ENCODE assay signal across 10 cellular contexts in the genomic region with DNA sequence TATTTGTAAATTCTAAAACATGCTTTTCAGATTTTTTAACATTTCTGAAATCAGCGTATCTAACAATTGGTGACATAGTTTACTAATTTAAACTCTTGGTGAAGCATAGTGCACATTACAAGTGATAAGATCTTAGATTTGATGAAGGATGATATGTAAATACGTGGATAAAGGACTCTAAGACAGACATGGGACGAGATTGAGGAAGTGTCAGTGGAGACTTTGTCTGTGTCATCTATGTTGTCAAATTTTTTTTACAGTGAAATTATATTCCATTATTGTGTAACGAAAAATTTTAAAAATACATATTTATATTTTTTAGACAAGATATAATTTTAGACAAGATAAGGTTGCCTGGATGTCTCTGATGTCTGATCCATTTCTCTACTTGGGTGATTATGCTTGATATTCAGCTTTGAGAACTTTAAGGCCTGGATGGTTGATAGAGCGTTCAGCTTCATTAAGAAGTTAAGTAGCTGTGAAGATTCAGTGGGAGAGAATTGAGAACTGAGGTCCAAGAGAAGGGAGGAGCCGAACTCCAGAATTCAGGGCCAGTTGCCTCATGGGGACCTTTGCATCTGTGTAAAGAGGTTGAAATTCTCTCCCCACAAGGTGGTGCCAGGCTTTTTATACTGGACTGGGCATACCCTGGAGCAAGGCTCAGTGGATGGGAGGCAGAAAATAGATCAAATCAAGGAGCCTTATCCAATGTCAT.
A peak's percentile ranks its signal among the peaks of the same experiment; 100 is the strongest.
DNase-seq lines count a peak whose midpoint lies in the region; ATAC-seq, FAIRE-seq and TF ChIP-seq lines count a peak whose summit lies in the region.
"Had no signal": no experiment of that assay in that cellular context is flagged by ENCODE, and none has a peak within 500 bp of the region (broad histone marks: within the 10 kb centered on the region; RNA-seq: fewer than 3 reads in every experiment).

No MANE protein-coding gene starts in this region.

- H3K4me1 ChIP-seq in endothelial cell of umbilical vein (ENCODE audit: control insufficient read depth, extremely low read depth, insufficient read depth, low read length) (no peaks in the 10 kb centered on the region), osteoblast (ENCODE audit: insufficient read depth, low read length) (peaks cover 5% of the 10 kb centered on the region)

- dilution Hi-C loops in endothelial cell of umbilical vein (cut with MboI; ENCODE audit: extremely low pct_ligation_motif_present, low sequenced_read_pairs), result no loop called here

- POLR2A ChIA-PET in endothelial cell of umbilical vein (lab: Charles Lee), result no interaction called here

- TF ChIP-seq CTCF in NB4 (IDR thresholded peaks at IDR 0.05; ENCODE audit: low read depth, low read length) (no peak), endothelial cell of umbilical vein (IDR thresholded peaks at IDR 0.05; ENCODE audit: extremely low read depth in 1 of 2, insufficient read depth in 1 of 2, low read depth in 1 of 2, low read length in 2 of 2) (no peak), osteoblast (IDR thresholded peaks at IDR 0.05; ENCODE audit: extremely low read depth, low read depth, low read length) (peak; percentile 38)

- FAIRE-seq in endothelial cell of umbilical vein (lab: Jason Lieb, UNC), result peak; percentile 15
- no peak for FAIRE-seq in urothelium cell line (lab: Jason Lieb, UNC)

- H3K27ac ChIP-seq in endothelial cell of umbilical vein (ENCODE audit: insufficient read depth, low read depth, low read length) (no peak overlapping the region), osteoblast (ENCODE audit: low read depth, low read length) (no peak overlapping the region)

- no peaks in the 10 kb centered on the region for H3K9me1 ChIP-seq in endothelial cell of umbilical vein (replicated peaks; ENCODE audit: control insufficient read depth, extremely low read depth, insufficient read depth, low read length)

- H3K79me2 ChIP-seq in endothelial cell of umbilical vein (ENCODE audit: control insufficient read depth, insufficient read depth, low read length) (no peaks in the 10 kb centered on the region), osteoblast (ENCODE audit: insufficient read depth, low read length) (peaks cover 54% of the 10 kb centered on the region)

- H3K9ac ChIP-seq in endothelial cell of umbilical vein (replicated peaks; ENCODE audit: extremely low read depth, insufficient read depth, low read length), result no peak overlapping the region

- no peaks in the 10 kb centered on the region for H4K20me1 ChIP-seq in endothelial cell of umbilical vein (replicated peaks; ENCODE audit: control insufficient read depth, extremely low read depth, insufficient read depth, low read length)
- H4K20me1 ChIP-seq in osteoblast (ENCODE audit: insufficient read depth, low read length), result peaks cover 29% of the 10 kb centered on the region

- no TSS peak for BruUV-seq in endothelial cell of umbilical vein (replicated peaks; lab: Mats Ljungman, UMichigan)

- DNase-seq in NCI-H2196 (lab: John Stamatoyannopoulos, UW; ENCODE audit: unreplicated experiment) (peak; percentile 23), NCI-H2196 treated with DMSO at 0.1 percent for 48 hours (lab: John Stamatoyannopoulos, UW; ENCODE audit: unreplicated experiment) (no peak), NB4 (ENCODE audit: low read depth) (peak; percentile 16), endothelial cell of umbilical vein (ENCODE audit: low read depth, low spot score) (no peak), osteoblast (ENCODE audit: insufficient read length, low spot score, missing footprints) (no peak), urothelium cell line (ENCODE audit: low spot score) (no peak), superior temporal gyrus (ENCODE audit: extremely low spot score) (no peak)
- DNase-seq: activated CD4-positive, alpha-beta T cell treated with anti-CD3 and anti-CD28 coated beads for 4 hours; stimulated activated naive CD8-positive, alpha-beta T cell treated with anti-CD3 and anti-CD28 coated beads, Interleukin-15, amount 100 ng/mL, for 72 hours had no signal

- CTCF ChIA-PET in endothelial cell of umbilical vein (lab: Charles Lee), result interaction anchor here (0.8 to 1.4 kb wide), 4 partner anchors 10 to 145 kb away, joined by 3 read pairs; no protein-coding TSS in a partner anchor

- H3K27me3 ChIP-seq in endothelial cell of umbilical vein (ENCODE audit: control insufficient read depth in 2 of 2, insufficient read depth in 2 of 2, low read length in 2 of 2) (no peaks in the 10 kb centered on the region), osteoblast (ENCODE audit: insufficient read depth, low read length) (no peaks in the 10 kb centered on the region)

- H3K4me3 ChIP-seq in NB4 (ENCODE audit: low read depth, low read length) (no peak overlapping the region), endothelial cell of umbilical vein (replicated peaks in 1 of 3; ENCODE audit: insufficient read depth in 1 of 3, low read depth in 1 of 3, low read length in 3 of 3) (no peak overlapping the region), osteoblast (ENCODE audit: insufficient read depth, low read length) (no peak overlapping the region)

- H3K36me3 ChIP-seq in endothelial cell of umbilical vein (ENCODE audit: control insufficient read depth in 2 of 2, extremely low read depth in 1 of 2, insufficient read depth in 2 of 2, low read length in 2 of 2), result no peaks in the 10 kb centered on the region
- no peaks in the 10 kb centered on the region for H3K36me3 ChIP-seq in osteoblast (ENCODE audit: insufficient read depth, low read length)

- intact Hi-C loops in endothelial cell of umbilical vein (cut with micrococcal nuclease), result no loop called here

- ATAC-seq in GM19455 (IDR thresholded peaks at IDR 0.05; ENCODE audit: unreplicated experiment), result no peak
- ATAC-seq: stimulated activated naive CD8-positive, alpha-beta T cell treated with anti-CD3 and anti-CD28 coated beads, Interleukin-15, amount 100 ng/mL, for 72 hours had no signal

- H2AFZ ChIP-seq in endothelial cell of umbilical vein (ENCODE audit: low read depth, low read length) (no peak overlapping the region), osteoblast (ENCODE audit: low read length) (no peak overlapping the region)

- no peak for TF ChIP-seq POLR2A in NB4 (IDR thresholded peaks at IDR 0.05; ENCODE audit: extremely low read depth, insufficient read length)
- no peak for TF ChIP-seq POLR2A in endothelial cell of umbilical vein (IDR thresholded peaks at IDR 0.05; ENCODE audit: low read depth, low read length)

- H3K4me2 ChIP-seq in endothelial cell of umbilical vein (ENCODE audit: insufficient read depth, low read length), result no peak overlapping the region
- H3K4me2 ChIP-seq in osteoblast (ENCODE audit: insufficient read depth, low read length), result no peak overlapping the region

- H3K9me3 ChIP-seq in endothelial cell of umbilical vein (replicated peaks; ENCODE audit: control insufficient read depth, insufficient read depth, low read length) (no peaks in the 10 kb centered on the region), osteoblast (ENCODE audit: low read depth, low read length) (no peaks in the 10 kb centered on the region)

TF ChIP-seq in endothelial cell of umbilical vein, 7 proteins besides CTCF, POLR2A, EP300 and RAD21:
- TF ChIP-seq FOS (IDR thresholded peaks at IDR 0.05; ENCODE audit: borderline replicate concordance, insufficient read depth, low read length), result no peak
- no peak for TF ChIP-seq POLR2AphosphoS5 (IDR thresholded peaks at IDR 0.05; ENCODE audit: insufficient read depth, low read depth, low read length)
- no peak for TF ChIP-seq GATA2 (IDR thresholded peaks at IDR 0.05; ENCODE audit: insufficient read depth, insufficient read length, low read depth, low read length)
- TF ChIP-seq JUN (IDR thresholded peaks at IDR 0.05; ENCODE audit: borderline replicate concordance, insufficient read depth, insufficient read length, low read depth), result no peak
- no peak for TF ChIP-seq MAX (IDR thresholded peaks at IDR 0.05; ENCODE audit: insufficient read depth, insufficient read length)
- TF ChIP-seq EZH2 (IDR thresholded peaks at IDR 0.05; ENCODE audit: borderline replicate concordance, low read depth, low read length, severe bottlenecking), result no peak

Comparison
In these comparisons a context has a peak if more than half of its experiments do, and no peak if none do; other contexts are left out.
1. DNase-seq: peak in NCI-H2196 (single experiment) and NB4 (single experiment); none in NCI-H2196 treated with DMSO at 0.1 percent for 48 hours (single experiment), endothelial cell of umbilical vein (single experiment), osteoblast (single experiment), urothelium cell line (single experiment) and superior temporal gyrus (single experiment).